ENCODE assay signal across 12 cellular contexts in the genomic region with DNA sequence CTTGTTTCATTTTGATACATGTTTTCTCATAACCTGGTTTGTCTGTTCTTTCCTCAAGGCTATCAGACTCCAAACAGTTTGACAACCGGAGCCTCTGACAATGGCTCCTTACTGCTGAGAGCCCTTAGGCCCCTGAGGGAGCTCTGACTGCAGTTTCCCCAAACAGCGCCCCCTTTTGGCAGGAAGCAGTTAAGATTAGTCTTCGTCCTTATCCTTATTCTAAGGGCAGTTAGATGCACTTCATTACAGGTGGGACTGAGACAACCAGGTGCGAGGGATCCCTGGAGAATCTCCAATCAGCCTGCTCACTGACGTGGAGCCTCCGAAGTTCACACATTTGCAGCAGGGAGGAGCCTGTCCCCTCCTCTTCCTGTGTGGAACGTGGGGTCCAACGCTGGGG.
DNase-seq lines count a peak whose midpoint lies in the region; ATAC-seq and TF ChIP-seq lines count a peak whose summit lies in the region.
"Had no signal": no experiment of that assay in that cellular context is flagged by ENCODE, and none has a peak within 500 bp of the region (broad histone marks: within the 10 kb centered on the region; RNA-seq: fewer than 3 reads in every experiment).

No MANE protein-coding gene starts in this region.

- DNase-seq in GM06990 (ENCODE audit: extremely low read depth, insufficient read length), result no peak
- DNase-seq in SK-MEL-5 (ENCODE audit: low read depth, low spot score), result peak; percentile 60
- peak; percentile 84 for DNase-seq in mesendoderm
- no peak for DNase-seq in stimulated activated CD4-positive, alpha-beta T cell treated with anti-CD3 and anti-CD28 coated beads, Interleukin-4, amount 100 ng/mL, for 1 hour
- no peak for DNase-seq in NCI-H345 treated with DMSO at 0.1 percent for 48 hours (lab: John Stamatoyannopoulos, UW; ENCODE audit: unreplicated experiment)
- DNase-seq: adrenal gland; EL; natural killer cell; NCI-H187 treated with DMSO at 0.1 percent for 48 hours; stimulated activated naive CD4-positive, alpha-beta T cell treated with Interleukin-2 at 50 U/mL for 16 hours had no signal

- no peak overlapping the region for H2AK5ac ChIP-seq in mesendoderm (ENCODE audit: low read length)

- no peaks in the 10 kb centered on the region for H3K4me1 ChIP-seq in mesendoderm (ENCODE audit: control insufficient read depth, low read depth, low read length)
- H3K4me1 ChIP-seq: adrenal gland had no signal

- H3K79me2 ChIP-seq in mesendoderm (ENCODE audit: control insufficient read depth, insufficient read depth, low read length), result no peaks in the 10 kb centered on the region

- H3K36me3 ChIP-seq in GM06990 (ENCODE audit: control insufficient read depth, insufficient read depth, low read length) (no peaks in the 10 kb centered on the region), mesendoderm (ENCODE audit: control insufficient read depth, insufficient read depth, low read length) (no peaks in the 10 kb centered on the region)
- H3K36me3 ChIP-seq: adrenal gland had no signal

- H3K27me3 ChIP-seq in GM06990 (replicated peaks; ENCODE audit: control insufficient read depth, insufficient read depth, low read length), result no peaks in the 10 kb centered on the region
- H3K27me3 ChIP-seq in mesendoderm (ENCODE audit: insufficient read depth, low read length, poor library complexity), result no peaks in the 10 kb centered on the region
- H3K27me3 ChIP-seq: adrenal gland had no signal

- no peak overlapping the region for H2BK5ac ChIP-seq in mesendoderm (ENCODE audit: low read length)

- in situ Hi-C loops in SK-MEL-5 (cut with HindIII; ENCODE audit: low pct_unique_long_range_greater_than_20kb, low sequenced_read_pairs), result no loop called here

- H4K5ac ChIP-seq in mesendoderm (ENCODE audit: low read length), result no peak overlapping the region

- ATAC-seq in HG02759 (IDR thresholded peaks at IDR 0.05; ENCODE audit: unreplicated experiment) (peak; percentile 74), GM21515 (IDR thresholded peaks at IDR 0.05; ENCODE audit: unreplicated experiment) (no peak)
- ATAC-seq: natural killer cell had no signal

- H3K56ac ChIP-seq in mesendoderm (ENCODE audit: low read length), result no peak overlapping the region

- H3K4ac ChIP-seq in mesendoderm (ENCODE audit: low read depth, low read length), result no peak overlapping the region

- no peak overlapping the region for H3K4me2 ChIP-seq in mesendoderm (ENCODE audit: low read length)

- H2BK15ac ChIP-seq in mesendoderm (replicated peaks; ENCODE audit: low read depth), result no peak overlapping the region

- peak; percentile 30 for TF ChIP-seq CTCF in GM06990 (IDR thresholded peaks at IDR 0.05; ENCODE audit: insufficient read depth, low read length, poor library complexity, severe bottlenecking)

- no peaks in the 10 kb centered on the region for H3K79me1 ChIP-seq in mesendoderm (ENCODE audit: low read length)

- no peak overlapping the region for H4K8ac ChIP-seq in mesendoderm (ENCODE audit: low read depth, low read length)

- H3K23ac ChIP-seq in mesendoderm (ENCODE audit: low read length), result no peak overlapping the region

- no peak overlapping the region for H3K9ac ChIP-seq in mesendoderm (ENCODE audit: low read length)

- no CpG with 5 or more reads among the region's 8 CpGs for WGBS in mesendoderm (ENCODE audit: extremely low coverage, insufficient coverage, low lambda C conversion rate)

- H3K18ac ChIP-seq in mesendoderm (ENCODE audit: low read length), result no peak overlapping the region

- H3K4me3 ChIP-seq in GM06990 (replicated peaks; ENCODE audit: low read depth, low read length) (no peak overlapping the region), mesendoderm (ENCODE audit: low read length) (no peak overlapping the region)
- H3K4me3 ChIP-seq: adrenal gland had no signal

- H3K27ac ChIP-seq in mesendoderm (ENCODE audit: low read depth, low read length), result no peak overlapping the region
- H3K27ac ChIP-seq: adrenal gland had no signal

- H2BK120ac ChIP-seq in mesendoderm (ENCODE audit: low read depth, low read length), result no peak overlapping the region

Comparison
In these comparisons a context has a peak if more than half of its experiments do, and no peak if none do; other contexts are left out.
1. DNase-seq: peak in SK-MEL-5 (single experiment) and mesendoderm (single experiment); none in GM06990 (single experiment), stimulated activated CD4-positive, alpha-beta T cell treated with anti-CD3 and anti-CD28 coated beads, Interleukin-4, amount 100 ng/mL, for 1 hour (single experiment) and NCI-H345 treated with DMSO at 0.1 percent for 48 hours (single experiment).